9 cellular contexts compared by ENCODE assay signal in genomic region chr6:14841901-14842421, GRCh38.
DNase-seq lines count a peak whose midpoint lies in the region; ATAC-seq and TF ChIP-seq lines count a peak whose summit lies in the region.
"Had no signal": no experiment of that assay in that cellular context is flagged by ENCODE, and none has a peak within 500 bp of the region (broad histone marks: within the 10 kb centered on the region; RNA-seq: fewer than 3 reads in every experiment).

No MANE protein-coding gene starts in this region.

- no peaks in the 10 kb centered on the region for H3K79me2 ChIP-seq in osteoblast (ENCODE audit: insufficient read depth, low read length)

- ATAC-seq in HG03378 (IDR thresholded peaks at IDR 0.05; ENCODE audit: unreplicated experiment), result no peak
- ATAC-seq in GM18858 (IDR thresholded peaks at IDR 0.05; ENCODE audit: unreplicated experiment), result no peak

- no peaks in the 10 kb centered on the region for H4K20me1 ChIP-seq in osteoblast (ENCODE audit: insufficient read depth, low read length)

- no peak overlapping the region for H2AFZ ChIP-seq in osteoblast (ENCODE audit: low read length)

- no peaks in the 10 kb centered on the region for H3K27me3 ChIP-seq in osteoblast (ENCODE audit: insufficient read depth, low read length)

- H3K4me1 ChIP-seq in osteoblast (ENCODE audit: insufficient read depth, low read length), result peaks cover 5% of the 10 kb centered on the region

- H3K4me2 ChIP-seq in osteoblast (ENCODE audit: insufficient read depth, low read length), result peak overlapping the region; percentile 23

- H3K9me3 ChIP-seq in osteoblast (ENCODE audit: low read depth, low read length), result no peaks in the 10 kb centered on the region

- TF ChIP-seq CTCF in epithelial cell of esophagus (IDR thresholded peaks at IDR 0.05; ENCODE audit: insufficient read depth, low read depth, low read length, missing control alignments) (no peak), osteoblast (IDR thresholded peaks at IDR 0.05; ENCODE audit: extremely low read depth, low read depth, low read length) (no peak)

- no peak overlapping the region for H3K4me3 ChIP-seq in epithelial cell of esophagus (ENCODE audit: low read length)
- no peak overlapping the region for H3K4me3 ChIP-seq in osteoblast (ENCODE audit: insufficient read depth, low read length)

- DNase-seq in COLO829 (ENCODE audit: low spot score) (peak; percentile 60), NCI-H460 (ENCODE audit: extremely low read depth, low read depth) (peak; percentile 26), epithelial cell of esophagus (ENCODE audit: low read depth) (peak; percentile 43), osteoblast (ENCODE audit: insufficient read length, low spot score, missing footprints) (peak; percentile 78), NCI-H524 (lab: John Stamatoyannopoulos, UW) (no peak), LoVo (ENCODE audit: low spot score) (no peak)
- DNase-seq: activated CD4-positive, CD25-positive, alpha-beta regulatory T cell had no signal

- H3K36me3 ChIP-seq in osteoblast (ENCODE audit: insufficient read depth, low read length), result no peaks in the 10 kb centered on the region

- H3K27ac ChIP-seq in osteoblast (ENCODE audit: low read depth, low read length), result peak overlapping the region; percentile 35

Comparison
In these comparisons a context has a peak if more than half of its experiments do, and no peak if none do; other contexts are left out.
1. DNase-seq: peak in COLO829 (single experiment), NCI-H460 (single experiment), epithelial cell of esophagus (single experiment) and osteoblast (single experiment); none in NCI-H524 (0 of 2) and LoVo (single experiment).